In the genomic region with DNA sequence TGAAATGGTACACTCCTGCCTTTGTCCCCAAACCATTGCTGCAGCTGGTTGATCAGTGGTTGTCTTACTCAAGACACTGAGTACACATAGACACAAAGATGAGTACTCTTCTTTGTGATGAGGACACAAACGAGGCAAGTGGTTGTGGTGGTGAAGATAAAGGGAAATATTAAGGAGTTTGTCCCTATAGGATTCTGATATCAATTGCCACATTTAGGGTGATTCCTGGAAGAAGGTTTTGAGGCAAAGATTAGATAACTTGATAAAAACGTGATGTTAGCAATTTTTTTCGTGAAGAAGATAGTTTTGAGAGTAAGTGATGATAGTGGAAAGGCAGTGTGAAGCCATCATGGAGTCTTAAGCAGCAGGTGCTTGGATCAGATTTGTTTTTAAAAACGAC, we compare ENCODE assay signal across 24 cellular contexts.
"Had no signal": no experiment of that assay in that cellular context is flagged by ENCODE, and none has a peak within 500 bp of the region (broad histone marks: within the 10 kb centered on the region; RNA-seq: fewer than 3 reads in every experiment).

No MANE protein-coding gene starts in this region.

- ATAC-seq: activated naive CD4-positive, alpha-beta T cell treated with anti-CD3 and anti-CD28 coated beads, Interleukin-2, amount 50 U/mL, for 72 hours; activated naive CD8-positive, alpha-beta T cell treated with anti-CD3 and anti-CD28 coated beads, Interleukin-2, amount 50 U/mL, for 24 hours; activated T-cell treated with anti-CD3 and anti-CD28 coated beads, Interleukin-2, amount 50 U/mL, for 4 hours; body of pancreas; T-helper 17 cell had no signal

- DNase-seq: activated CD4-positive, alpha-beta memory T cell treated with anti-CD3 and anti-CD28 coated beads for 36 hours; activated CD4-positive, alpha-beta T cell treated with anti-CD3 and anti-CD28 coated beads, Interleukin-2, amount 10 ng/mL, durations not matched to agents 7 days and 5 days; activated CD4-positive, CD25-positive, alpha-beta regulatory T cell; activated CD8-positive, alpha-beta memory T cell treated with anti-CD3 and anti-CD28 coated beads for 24 hours; activated effector memory CD4-positive, alpha-beta T cell treated with anti-CD3 and anti-CD28 coated beads, Interleukin-2, amount 50 U/mL, for 16 hours; activated naive CD4-positive, alpha-beta T cell treated with Interleukin-2 at 50 U/mL for 16 hours; activated naive CD8-positive, alpha-beta T cell treated with anti-CD3 and anti-CD28 coated beads, Interleukin-2, amount 50 U/mL, for 24 hours; activated T-cell treated with anti-CD3 and anti-CD28 coated beads, Interleukin-2, amount 50 U/mL, for 4 hours; amniotic stem cell; body of pancreas; central memory CD4-positive, alpha-beta T cell; Karpas-422; MM.1S; NCI-H1092; NCI-H1417; NCI-H1694; NCI-H2081; NCI-H2171; NCI-H226; NCI-H526; SIG-M5; T-helper 17 cell; T-helper 9 cell had no signal
